In genomic region chr5:85148701-85149100, GRCh38 we compare ENCODE assay signal across 27 cellular contexts.
"Had no signal": no experiment of that assay in that cellular context is flagged by ENCODE, and none has a peak within 500 bp of the region (broad histone marks: within the 10 kb centered on the region; RNA-seq: fewer than 3 reads in every experiment).

No MANE protein-coding gene starts in this region.

- H3K27me3 Mint-ChIP-seq: activated CD4-positive, alpha-beta memory T cell treated with anti-CD3 and anti-CD28 coated beads for 36 hours; activated CD4-positive, alpha-beta T cell treated with anti-CD3 and anti-CD28 coated beads for 36 hours; activated CD4-positive, alpha-beta T cell treated with anti-CD3 and anti-CD28 coated beads, Interleukin-2, amount 10 ng/mL, durations not matched to agents 24 days and 14 days; activated naive CD4-positive, alpha-beta T cell treated with anti-CD3 and anti-CD28 coated beads, Interleukin-2, amount 10 ng/mL, durations not matched to agents 7 days and 5 days; activated naive CD8-positive, alpha-beta T cell treated with anti-CD3 and anti-CD28 coated beads, Interleukin-2, amount 10 ng/mL, durations not matched to agents 7 days and 5 days; activated T-cell treated with anti-CD3 and anti-CD28 coated beads, Interleukin-2, amount 50 U/mL, for 24 hours; T-helper 17 cell had no signal

- H3K27ac Mint-ChIP-seq: activated CD4-positive, alpha-beta memory T cell treated with anti-CD3 and anti-CD28 coated beads for 36 hours; activated CD4-positive, alpha-beta T cell treated with anti-CD3 and anti-CD28 coated beads for 36 hours; activated CD4-positive, alpha-beta T cell treated with anti-CD3 and anti-CD28 coated beads, Interleukin-2, amount 10 ng/mL, durations not matched to agents 24 days and 14 days; activated naive CD4-positive, alpha-beta T cell treated with anti-CD3 and anti-CD28 coated beads, Interleukin-2, amount 10 ng/mL, durations not matched to agents 7 days and 5 days; activated naive CD4-positive, alpha-beta T cell treated with anti-CD3 and anti-CD28 coated beads, Interleukin-2, amount 50 U/mL, for 72 hours; activated naive CD8-positive, alpha-beta T cell treated with anti-CD3 and anti-CD28 coated beads, Interleukin-2, amount 10 ng/mL, durations not matched to agents 7 days and 5 days; activated T-cell treated with anti-CD3 and anti-CD28 coated beads, Interleukin-2, amount 50 U/mL, for 24 hours; activated T-cell treated with anti-CD3 and anti-CD28 coated beads, Interleukin-2, amount 50 U/mL, for 72 hours; brain; T-helper 17 cell had no signal

- H3K4me3 Mint-ChIP-seq: activated CD4-positive, alpha-beta memory T cell treated with anti-CD3 and anti-CD28 coated beads for 36 hours; activated CD4-positive, alpha-beta T cell treated with anti-CD3 and anti-CD28 coated beads for 36 hours; activated CD4-positive, alpha-beta T cell treated with anti-CD3 and anti-CD28 coated beads, Interleukin-2, amount 10 ng/mL, durations not matched to agents 24 days and 14 days; activated naive CD4-positive, alpha-beta T cell treated with anti-CD3 and anti-CD28 coated beads, Interleukin-2, amount 10 ng/mL, durations not matched to agents 7 days and 5 days; activated naive CD8-positive, alpha-beta T cell treated with anti-CD3 and anti-CD28 coated beads, Interleukin-2, amount 10 ng/mL, durations not matched to agents 7 days and 5 days; activated T-cell treated with anti-CD3 and anti-CD28 coated beads, Interleukin-2, amount 50 U/mL, for 24 hours; activated T-cell treated with anti-CD3 and anti-CD28 coated beads, Interleukin-2, amount 50 U/mL, for 72 hours; brain; T-helper 17 cell had no signal

- H3K27ac ChIP-seq: ascending aorta, breast epithelium, cardiac muscle cell, colonic mucosa, esophagus muscularis mucosa, foreskin keratinocyte, gastrocnemius medialis had no signal

- DNase-seq: activated CD4-positive, alpha-beta memory T cell treated with anti-CD3 and anti-CD28 coated beads for 36 hours; activated CD4-positive, alpha-beta T cell treated with anti-CD3 and anti-CD28 coated beads for 36 hours; activated CD4-positive, alpha-beta T cell treated with anti-CD3 and anti-CD28 coated beads, Interleukin-2, amount 10 ng/mL, durations not matched to agents 24 days and 14 days; activated CD4-positive, CD25-positive, alpha-beta regulatory T cell; activated CD4-positive, CD25-positive, alpha-beta regulatory T cell treated with anti-CD3 and anti-CD28 coated beads, Interleukin-2, amount 50 U/mL, for 72 hours; activated CD8-positive, alpha-beta memory T cell treated with anti-CD3 and anti-CD28 coated beads, Interleukin-2, amount 50 U/mL, for 48 hours; activated gamma-delta T cell; activated naive CD4-positive, alpha-beta T cell; activated naive CD4-positive, alpha-beta T cell treated with anti-CD3 and anti-CD28 coated beads, Interleukin-2, amount 10 ng/mL, durations not matched to agents 7 days and 5 days; activated naive CD8-positive, alpha-beta T cell treated with anti-CD3 and anti-CD28 coated beads, Interleukin-2, amount 10 ng/mL, durations not matched to agents 7 days and 5 days; activated T-cell treated with anti-CD3 and anti-CD28 coated beads for 4 hours; activated T-cell treated with anti-CD3 and anti-CD28 coated beads, Interleukin-2, amount 50 U/mL, for 24 hours; activated T-cell treated with anti-CD3 and anti-CD28 coated beads, Interleukin-2, amount 50 U/mL, for 72 hours; central memory CD4-positive, alpha-beta T cell; cerebellar nuclear complex; colonic mucosa; effector CD8-positive, alpha-beta T cell; foreskin keratinocyte; gastrocnemius medialis; T-helper 1 cell; T-helper 17 cell had no signal

- H3K27me3 ChIP-seq: ascending aorta, breast epithelium, colonic mucosa, esophagus muscularis mucosa, foreskin keratinocyte, gastrocnemius medialis had no signal

- H3K9me3 ChIP-seq: ascending aorta, breast epithelium, colonic mucosa, esophagus muscularis mucosa, gastrocnemius medialis had no signal

- H3K36me3 Mint-ChIP-seq: activated CD4-positive, alpha-beta memory T cell treated with anti-CD3 and anti-CD28 coated beads for 36 hours; activated naive CD4-positive, alpha-beta T cell treated with anti-CD3 and anti-CD28 coated beads, Interleukin-2, amount 10 ng/mL, durations not matched to agents 7 days and 5 days; activated naive CD4-positive, alpha-beta T cell treated with anti-CD3 and anti-CD28 coated beads, Interleukin-2, amount 50 U/mL, for 72 hours; activated naive CD8-positive, alpha-beta T cell treated with anti-CD3 and anti-CD28 coated beads, Interleukin-2, amount 10 ng/mL, durations not matched to agents 7 days and 5 days; brain had no signal

- H3K4me3 ChIP-seq: ascending aorta, breast epithelium, cardiac muscle cell, colonic mucosa, esophagus muscularis mucosa, gastrocnemius medialis had no signal

- H3K4me1 ChIP-seq: ascending aorta, breast epithelium, colonic mucosa, esophagus muscularis mucosa, foreskin keratinocyte, gastrocnemius medialis had no signal

- H3K4me1 Mint-ChIP-seq: activated CD4-positive, alpha-beta T cell treated with anti-CD3 and anti-CD28 coated beads for 36 hours; activated CD4-positive, alpha-beta T cell treated with anti-CD3 and anti-CD28 coated beads, Interleukin-2, amount 10 ng/mL, durations not matched to agents 24 days and 14 days; activated naive CD4-positive, alpha-beta T cell treated with anti-CD3 and anti-CD28 coated beads, Interleukin-2, amount 10 ng/mL, durations not matched to agents 7 days and 5 days; activated naive CD8-positive, alpha-beta T cell treated with anti-CD3 and anti-CD28 coated beads, Interleukin-2, amount 10 ng/mL, durations not matched to agents 7 days and 5 days; brain; T-helper 17 cell had no signal

- ATAC-seq: activated CD4-positive, alpha-beta T cell treated with anti-CD3 and anti-CD28 coated beads for 36 hours; activated naive CD4-positive, alpha-beta T cell treated with anti-CD3 and anti-CD28 coated beads, Interleukin-2, amount 50 U/mL, for 72 hours; activated T-cell treated with anti-CD3 and anti-CD28 coated beads, Interleukin-2, amount 50 U/mL, for 72 hours; foreskin keratinocyte; gastrocnemius medialis; T-helper 17 cell had no signal

- H3K9me3 Mint-ChIP-seq: activated CD4-positive, alpha-beta T cell treated with anti-CD3 and anti-CD28 coated beads, Interleukin-2, amount 10 ng/mL, durations not matched to agents 24 days and 14 days; activated naive CD4-positive, alpha-beta T cell treated with anti-CD3 and anti-CD28 coated beads, Interleukin-2, amount 10 ng/mL, durations not matched to agents 7 days and 5 days; activated naive CD4-positive, alpha-beta T cell treated with anti-CD3 and anti-CD28 coated beads, Interleukin-2, amount 50 U/mL, for 72 hours; activated naive CD8-positive, alpha-beta T cell treated with anti-CD3 and anti-CD28 coated beads, Interleukin-2, amount 10 ng/mL, durations not matched to agents 7 days and 5 days; activated T-cell treated with anti-CD3 and anti-CD28 coated beads, Interleukin-2, amount 50 U/mL, for 24 hours; brain had no signal

- H3K36me3 ChIP-seq: ascending aorta, breast epithelium, cardiac muscle cell, colonic mucosa, esophagus muscularis mucosa, gastrocnemius medialis had no signal
